8 cellular contexts compared by ENCODE assay signal in genomic region chr14:22929104-22929847, GRCh38. TPM values are rescaled to one million over a fixed set of nuclear protein-coding genes. Genes with fewer than 3 reads are reported as not detected.
DNase-seq lines count a peak whose midpoint lies in the region; ATAC-seq, FAIRE-seq and TF ChIP-seq lines count a peak whose summit lies in the region.

Gene PRMT5 (minus strand): TSS chr14:22929376. CDS start chr14:22929361, 15 bp downstream.

- H3K9ac ChIP-seq in kidney (ENCODE audit: low read length in 2 of 2) = peak within 1 kb of the TSS; percentile 89 to 97

- peak within 1 kb of the TSS; percentile 78 to 94 for H3K27ac ChIP-seq in kidney (ENCODE audit: low read depth in 2 of 2, low read length in 2 of 2)

- peaks cover 22% of the 10 kb centered on the region for H3K36me3 ChIP-seq in BE2C
- peaks cover 6 to 9% of the 10 kb centered on the region in 2 donors for H3K36me3 ChIP-seq in kidney (ENCODE audit: control insufficient read depth in 1 of 2, insufficient read depth in 2 of 2, low read length in 2 of 2)

- H3K9me3 ChIP-seq in BE2C (no peaks in the 10 kb centered on the region), kidney (ENCODE audit: control insufficient read depth in 1 of 2, low read length in 2 of 2) (no peaks in the 10 kb centered on the region)

- peak; percentile 96 for FAIRE-seq in GM19239 (lab: Jason Lieb, UNC)
- FAIRE-seq in kidney (lab: Jason Lieb, UNC) = peak; percentile 95

- ATAC-seq in HG03442 (IDR thresholded peaks at IDR 0.05; ENCODE audit: unreplicated experiment) = peak; percentile 93

- intact Hi-C loops in kidney (cut with DNase I) = no loop called here

- TF ChIP-seq CTCF in BE2C (IDR thresholded peaks at IDR 0.05; ENCODE audit: low read depth, low read length) (no peak), choroid plexus epithelial cell (conservative IDR thresholded peaks at IDR 0.05; ENCODE audit: low read depth, low read length) (no peak), kidney (IDR thresholded peaks at IDR 0.05; ENCODE audit: borderline replicate concordance, extremely low read depth, insufficient read depth) (no peak)

- peak within 1 kb of the TSS; percentile 99 for H3K4me3 ChIP-seq in BE2C (ENCODE audit: low read depth, low read length)
- peak within 1 kb of the TSS; percentile 100 for H3K4me3 ChIP-seq in choroid plexus epithelial cell (ENCODE audit: low read depth, low read length)
- peak within 1 kb of the TSS; percentile 88 to 91 for H3K4me3 ChIP-seq in kidney (ENCODE audit: low read length in 2 of 2)

- no peaks in the 10 kb centered on the region for H3K27me3 ChIP-seq in BE2C

- H3K4me1 ChIP-seq in BE2C = no peaks in the 10 kb centered on the region; the same call in 1 of the 2 replicates
- peaks cover 0 to 11% of the 10 kb centered on the region in 2 donors for H3K4me1 ChIP-seq in kidney (ENCODE audit: control insufficient read depth in 1 of 2, insufficient read depth in 1 of 2, low read depth in 1 of 2, low read length in 2 of 2)

- DNase-seq in BE2C (peak; percentile 99), GM19239 (ENCODE audit: insufficient read length, low spot score) (peak; percentile 88), NCI-H510A treated with DMSO at 0.1 percent for 48 hours (lab: John Stamatoyannopoulos, UW) (peak; percentile 97), choroid plexus epithelial cell (ENCODE audit: low read depth) (peak; percentile 100), kidney (peak; percentile 99)
- DNase-seq in activated CD4-positive, alpha-beta T cell treated with anti-CD3 and anti-CD28 coated beads for 24 hours (ENCODE audit: low read depth in 2 of 2) = peak; percentile 95 to 96
- DNase-seq in stimulated activated CD4-positive, alpha-beta T cell treated with anti-CD3 and anti-CD28 coated beads, Interleukin-15, amount 100 ng/mL, for 24 hours = peak; percentile 99

RNA-seq across cellular contexts. Expression of gene PRMT5, which starts in this region (rescaled TPM):
- 449 TPM for polyA plus RNA-seq in BE2C (2012; ENCODE audit: insufficient read depth, insufficient read length, low read depth)
- 58.7 TPM for total RNA-seq in kidney
- polyA plus RNA-seq in kidney (ENCODE audit: insufficient read depth, low read depth, low replicate concordance) = 64.2 TPM

Comparison
In these comparisons a context has a peak if more than half of its experiments do, and no peak if none do; other contexts are left out.
1. Peak in every context shown above with its lines: DNase-seq, ATAC-seq, H3K4me3 ChIP-seq and H3K27ac ChIP-seq.